Comparison of ENCODE assay signal across 1 cellular context in the genomic region with DNA sequence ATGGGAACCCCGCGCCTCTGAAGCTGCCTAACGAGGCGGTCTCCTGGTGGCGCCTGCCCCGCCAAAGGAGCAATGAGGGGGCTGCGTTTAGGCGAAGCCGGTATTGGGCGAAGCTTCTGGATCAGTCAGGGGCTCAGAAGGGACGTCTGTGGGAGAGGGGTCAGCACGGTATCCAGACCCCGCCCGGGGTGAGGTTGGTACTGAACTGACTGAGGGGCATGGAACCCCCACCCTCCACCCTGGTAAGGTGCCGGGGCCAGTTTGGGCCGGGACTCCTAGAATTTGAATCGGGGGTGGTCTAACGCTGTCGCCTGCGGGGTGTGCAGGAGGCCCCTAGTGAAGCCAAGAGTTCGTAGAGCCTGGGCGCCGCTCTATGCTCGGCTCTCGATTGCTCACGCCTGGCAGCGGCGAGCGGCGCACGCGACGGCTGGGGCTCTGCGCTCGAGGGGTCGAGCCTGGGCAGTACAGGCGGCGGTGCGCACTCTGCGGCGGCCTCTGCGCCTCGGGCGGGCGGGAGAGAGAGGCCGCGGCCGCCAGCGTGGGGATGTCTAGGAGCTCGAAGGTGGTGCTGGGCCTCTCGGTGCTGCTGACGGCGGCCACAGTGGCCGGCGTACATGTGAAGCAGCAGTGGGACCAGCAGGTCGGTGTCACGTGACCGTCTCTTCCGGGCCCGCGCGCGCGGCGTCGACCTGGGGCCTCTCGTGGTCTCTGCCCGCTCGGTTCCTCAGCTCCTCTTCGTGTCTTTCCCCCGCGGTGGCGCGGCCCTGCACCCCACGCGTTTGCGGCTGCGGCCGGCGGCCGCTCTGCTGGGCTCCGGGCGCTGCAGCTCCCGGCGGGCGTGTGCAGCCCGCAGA.
A peak's percentile ranks its signal among the peaks of the same experiment; 100 is the strongest.
TF ChIP-seq lines count a peak whose summit lies in the region.

A gene with protein sequence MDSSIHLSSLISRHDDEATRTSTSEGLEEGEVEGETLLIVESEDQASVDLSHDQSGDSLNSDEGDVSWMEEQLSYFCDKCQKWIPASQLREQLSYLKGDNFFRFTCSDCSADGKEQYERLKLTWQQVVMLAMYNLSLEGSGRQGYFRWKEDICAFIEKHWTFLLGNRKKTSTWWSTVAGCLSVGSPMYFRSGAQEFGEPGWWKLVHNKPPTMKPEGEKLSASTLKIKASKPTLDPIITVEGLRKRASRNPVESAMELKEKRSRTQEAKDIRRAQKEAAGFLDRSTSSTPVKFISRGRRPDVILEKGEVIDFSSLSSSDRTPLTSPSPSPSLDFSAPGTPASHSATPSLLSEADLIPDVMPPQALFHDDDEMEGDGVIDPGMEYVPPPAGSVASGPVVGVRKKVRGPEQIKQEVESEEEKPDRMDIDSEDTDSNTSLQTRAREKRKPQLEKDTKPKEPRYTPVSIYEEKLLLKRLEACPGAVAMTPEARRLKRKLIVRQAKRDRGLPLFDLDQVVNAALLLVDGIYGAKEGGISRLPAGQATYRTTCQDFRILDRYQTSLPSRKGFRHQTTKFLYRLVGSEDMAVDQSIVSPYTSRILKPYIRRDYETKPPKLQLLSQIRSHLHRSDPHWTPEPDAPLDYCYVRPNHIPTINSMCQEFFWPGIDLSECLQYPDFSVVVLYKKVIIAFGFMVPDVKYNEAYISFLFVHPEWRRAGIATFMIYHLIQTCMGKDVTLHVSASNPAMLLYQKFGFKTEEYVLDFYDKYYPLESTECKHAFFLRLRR (plus strand): TSS at position 452 of the 854 bp plus-strand sequence. CDS start 4,798 bp downstream, outside the sequence.
A gene with protein sequence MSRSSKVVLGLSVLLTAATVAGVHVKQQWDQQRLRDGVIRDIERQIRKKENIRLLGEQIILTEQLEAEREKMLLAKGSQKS (plus strand): TSS at position 452 of the 854 bp plus-strand sequence. CDS start 93 bp downstream, at position 545.

TF ChIP-seq in K562, 482 proteins besides CTCF, POLR2A, EP300 and RAD21 (continued from another document and continues in another):
- peak; percentile 24; the same call in 1 of the 2 replicates for TF ChIP-seq MBD2 (IDR thresholded peaks at IDR 0.05; ENCODE audit: borderline replicate concordance, low read depth)
- TF ChIP-seq ZNF146 (CRISPR knock-in tag; IDR thresholded peaks at IDR 0.05; ENCODE audit: unreplicated experiment) = no peak
- TF ChIP-seq SIN3A (IDR thresholded peaks at IDR 0.05; ENCODE audit: borderline replicate concordance in 2 of 2, control insufficient read depth in 1 of 2, low read depth in 2 of 2, low read length in 2 of 2) = 0 out of 4 replicates have a peak, but pooled peaks of 1 of the 2 experiments have one; percentile 29
- TF ChIP-seq, protein P1, sequence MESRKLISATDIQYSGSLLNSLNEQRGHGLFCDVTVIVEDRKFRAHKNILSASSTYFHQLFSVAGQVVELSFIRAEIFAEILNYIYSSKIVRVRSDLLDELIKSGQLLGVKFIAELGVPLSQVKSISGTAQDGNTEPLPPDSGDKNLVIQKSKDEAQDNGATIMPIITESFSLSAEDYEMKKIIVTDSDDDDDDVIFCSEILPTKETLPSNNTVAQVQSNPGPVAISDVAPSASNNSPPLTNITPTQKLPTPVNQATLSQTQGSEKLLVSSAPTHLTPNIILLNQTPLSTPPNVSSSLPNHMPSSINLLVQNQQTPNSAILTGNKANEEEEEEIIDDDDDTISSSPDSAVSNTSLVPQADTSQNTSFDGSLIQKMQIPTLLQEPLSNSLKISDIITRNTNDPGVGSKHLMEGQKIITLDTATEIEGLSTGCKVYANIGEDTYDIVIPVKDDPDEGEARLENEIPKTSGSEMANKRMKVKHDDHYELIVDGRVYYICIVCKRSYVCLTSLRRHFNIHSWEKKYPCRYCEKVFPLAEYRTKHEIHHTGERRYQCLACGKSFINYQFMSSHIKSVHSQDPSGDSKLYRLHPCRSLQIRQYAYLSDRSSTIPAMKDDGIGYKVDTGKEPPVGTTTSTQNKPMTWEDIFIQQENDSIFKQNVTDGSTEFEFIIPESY (CRISPR knock-in tag; IDR thresholded peaks at IDR 0.05) = no peak; the same call in 1 of the 2 replicates
- no peak for TF ChIP-seq KDM5B (IDR thresholded peaks at IDR 0.05; ENCODE audit: insufficient replicate concordance, low read depth, low read length)
- no peak for TF ChIP-seq MEF2D (tag; conservative IDR thresholded peaks at IDR 0.05; ENCODE audit: low read depth)
- TF ChIP-seq, protein P2, sequence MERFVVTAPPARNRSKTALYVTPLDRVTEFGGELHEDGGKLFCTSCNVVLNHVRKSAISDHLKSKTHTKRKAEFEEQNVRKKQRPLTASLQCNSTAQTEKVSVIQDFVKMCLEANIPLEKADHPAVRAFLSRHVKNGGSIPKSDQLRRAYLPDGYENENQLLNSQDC (CRISPR knock-in tag; IDR thresholded peaks at IDR 0.05) = no peak
- TF ChIP-seq, protein P3, sequence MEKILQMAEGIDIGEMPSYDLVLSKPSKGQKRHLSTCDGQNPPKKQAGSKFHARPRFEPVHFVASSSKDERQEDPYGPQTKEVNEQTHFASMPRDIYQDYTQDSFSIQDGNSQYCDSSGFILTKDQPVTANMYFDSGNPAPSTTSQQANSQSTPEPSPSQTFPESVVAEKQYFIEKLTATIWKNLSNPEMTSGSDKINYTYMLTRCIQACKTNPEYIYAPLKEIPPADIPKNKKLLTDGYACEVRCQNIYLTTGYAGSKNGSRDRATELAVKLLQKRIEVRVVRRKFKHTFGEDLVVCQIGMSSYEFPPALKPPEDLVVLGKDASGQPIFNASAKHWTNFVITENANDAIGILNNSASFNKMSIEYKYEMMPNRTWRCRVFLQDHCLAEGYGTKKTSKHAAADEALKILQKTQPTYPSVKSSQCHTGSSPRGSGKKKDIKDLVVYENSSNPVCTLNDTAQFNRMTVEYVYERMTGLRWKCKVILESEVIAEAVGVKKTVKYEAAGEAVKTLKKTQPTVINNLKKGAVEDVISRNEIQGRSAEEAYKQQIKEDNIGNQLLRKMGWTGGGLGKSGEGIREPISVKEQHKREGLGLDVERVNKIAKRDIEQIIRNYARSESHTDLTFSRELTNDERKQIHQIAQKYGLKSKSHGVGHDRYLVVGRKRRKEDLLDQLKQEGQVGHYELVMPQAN (IDR thresholded peaks at IDR 0.05; ENCODE audit: borderline replicate concordance) = no peak; the same call in 1 of the 2 replicates
- TF ChIP-seq ZNF253 (CRISPR knock-in tag; conservative IDR thresholded peaks at IDR 0.05) = no peak
- no peak for TF ChIP-seq NFXL1 (CRISPR knock-in tag; IDR thresholded peaks at IDR 0.05)
- no peak for TF ChIP-seq XRCC3 (IDR thresholded peaks at IDR 0.05)
- TF ChIP-seq, protein P4, sequence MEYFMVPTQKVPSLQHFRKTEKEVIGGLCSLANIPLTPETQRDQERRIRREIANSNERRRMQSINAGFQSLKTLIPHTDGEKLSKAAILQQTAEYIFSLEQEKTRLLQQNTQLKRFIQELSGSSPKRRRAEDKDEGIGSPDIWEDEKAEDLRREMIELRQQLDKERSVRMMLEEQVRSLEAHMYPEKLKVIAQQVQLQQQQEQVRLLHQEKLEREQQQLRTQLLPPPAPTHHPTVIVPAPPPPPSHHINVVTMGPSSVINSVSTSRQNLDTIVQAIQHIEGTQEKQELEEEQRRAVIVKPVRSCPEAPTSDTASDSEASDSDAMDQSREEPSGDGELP (CRISPR knock-in tag; IDR thresholded peaks at IDR 0.05; ENCODE audit: borderline replicate concordance) = peak; percentile 78
- no peak; the same call in 1 of the 2 replicates for TF ChIP-seq ZBTB1 (CRISPR knock-in tag; IDR thresholded peaks at IDR 0.05; ENCODE audit: borderline replicate concordance, low read depth)
- no peak for TF ChIP-seq MCM5 (IDR thresholded peaks at IDR 0.05; ENCODE audit: low read depth)
- TF ChIP-seq RBM14 (IDR thresholded peaks at IDR 0.05; ENCODE audit: borderline replicate concordance, insufficient read depth, low read depth, low read length) = no peak
- TF ChIP-seq KHSRP (IDR thresholded peaks at IDR 0.05) = no peak
- TF ChIP-seq, protein P5, sequence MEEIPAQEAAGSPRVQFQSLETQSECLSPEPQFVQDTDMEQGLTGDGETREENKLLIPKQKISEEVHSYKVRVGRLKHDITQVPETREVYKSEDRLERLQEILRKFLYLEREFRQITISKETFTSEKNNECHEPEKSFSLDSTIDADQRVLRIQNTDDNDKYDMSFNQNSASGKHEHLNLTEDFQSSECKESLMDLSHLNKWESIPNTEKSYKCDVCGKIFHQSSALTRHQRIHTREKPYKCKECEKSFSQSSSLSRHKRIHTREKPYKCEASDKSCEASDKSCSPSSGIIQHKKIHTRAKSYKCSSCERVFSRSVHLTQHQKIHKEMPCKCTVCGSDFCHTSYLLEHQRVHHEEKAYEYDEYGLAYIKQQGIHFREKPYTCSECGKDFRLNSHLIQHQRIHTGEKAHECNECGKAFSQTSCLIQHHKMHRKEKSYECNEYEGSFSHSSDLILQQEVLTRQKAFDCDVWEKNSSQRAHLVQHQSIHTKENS (CRISPR knock-in tag; IDR thresholded peaks at IDR 0.05) = no peak
- TF ChIP-seq SMAD1 (IDR thresholded peaks at IDR 0.05; ENCODE audit: low read depth, low read length, partially characterized antibody) = peak; percentile 40
- no peak for TF ChIP-seq PHB (CRISPR knock-in tag; IDR thresholded peaks at IDR 0.05)
- TF ChIP-seq TEAD2 (tag; IDR thresholded peaks at IDR 0.05) = no peak
- TF ChIP-seq, protein P6, sequence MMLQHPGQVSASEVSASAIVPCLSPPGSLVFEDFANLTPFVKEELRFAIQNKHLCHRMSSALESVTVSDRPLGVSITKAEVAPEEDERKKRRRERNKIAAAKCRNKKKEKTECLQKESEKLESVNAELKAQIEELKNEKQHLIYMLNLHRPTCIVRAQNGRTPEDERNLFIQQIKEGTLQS (IDR thresholded peaks at IDR 0.05) = no peak
- TF ChIP-seq, protein P6 (CRISPR knock-in tag; conservative IDR thresholded peaks at IDR 0.05) = no peak
- TF ChIP-seq, protein P7, sequence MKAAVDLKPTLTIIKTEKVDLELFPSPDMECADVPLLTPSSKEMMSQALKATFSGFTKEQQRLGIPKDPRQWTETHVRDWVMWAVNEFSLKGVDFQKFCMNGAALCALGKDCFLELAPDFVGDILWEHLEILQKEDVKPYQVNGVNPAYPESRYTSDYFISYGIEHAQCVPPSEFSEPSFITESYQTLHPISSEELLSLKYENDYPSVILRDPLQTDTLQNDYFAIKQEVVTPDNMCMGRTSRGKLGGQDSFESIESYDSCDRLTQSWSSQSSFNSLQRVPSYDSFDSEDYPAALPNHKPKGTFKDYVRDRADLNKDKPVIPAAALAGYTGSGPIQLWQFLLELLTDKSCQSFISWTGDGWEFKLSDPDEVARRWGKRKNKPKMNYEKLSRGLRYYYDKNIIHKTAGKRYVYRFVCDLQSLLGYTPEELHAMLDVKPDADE (conservative IDR thresholded peaks at IDR 0.05; ENCODE audit: control insufficient read depth, low read depth, low read length) = peak; percentile 85
- TF ChIP-seq, protein P8, sequence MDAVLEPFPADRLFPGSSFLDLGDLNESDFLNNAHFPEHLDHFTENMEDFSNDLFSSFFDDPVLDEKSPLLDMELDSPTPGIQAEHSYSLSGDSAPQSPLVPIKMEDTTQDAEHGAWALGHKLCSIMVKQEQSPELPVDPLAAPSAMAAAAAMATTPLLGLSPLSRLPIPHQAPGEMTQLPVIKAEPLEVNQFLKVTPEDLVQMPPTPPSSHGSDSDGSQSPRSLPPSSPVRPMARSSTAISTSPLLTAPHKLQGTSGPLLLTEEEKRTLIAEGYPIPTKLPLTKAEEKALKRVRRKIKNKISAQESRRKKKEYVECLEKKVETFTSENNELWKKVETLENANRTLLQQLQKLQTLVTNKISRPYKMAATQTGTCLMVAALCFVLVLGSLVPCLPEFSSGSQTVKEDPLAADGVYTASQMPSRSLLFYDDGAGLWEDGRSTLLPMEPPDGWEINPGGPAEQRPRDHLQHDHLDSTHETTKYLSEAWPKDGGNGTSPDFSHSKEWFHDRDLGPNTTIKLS (IDR thresholded peaks at IDR 0.05; ENCODE audit: borderline replicate concordance, low read depth) = peak; percentile 53; the same call in 1 of the 2 replicates
- TF ChIP-seq, protein P9, sequence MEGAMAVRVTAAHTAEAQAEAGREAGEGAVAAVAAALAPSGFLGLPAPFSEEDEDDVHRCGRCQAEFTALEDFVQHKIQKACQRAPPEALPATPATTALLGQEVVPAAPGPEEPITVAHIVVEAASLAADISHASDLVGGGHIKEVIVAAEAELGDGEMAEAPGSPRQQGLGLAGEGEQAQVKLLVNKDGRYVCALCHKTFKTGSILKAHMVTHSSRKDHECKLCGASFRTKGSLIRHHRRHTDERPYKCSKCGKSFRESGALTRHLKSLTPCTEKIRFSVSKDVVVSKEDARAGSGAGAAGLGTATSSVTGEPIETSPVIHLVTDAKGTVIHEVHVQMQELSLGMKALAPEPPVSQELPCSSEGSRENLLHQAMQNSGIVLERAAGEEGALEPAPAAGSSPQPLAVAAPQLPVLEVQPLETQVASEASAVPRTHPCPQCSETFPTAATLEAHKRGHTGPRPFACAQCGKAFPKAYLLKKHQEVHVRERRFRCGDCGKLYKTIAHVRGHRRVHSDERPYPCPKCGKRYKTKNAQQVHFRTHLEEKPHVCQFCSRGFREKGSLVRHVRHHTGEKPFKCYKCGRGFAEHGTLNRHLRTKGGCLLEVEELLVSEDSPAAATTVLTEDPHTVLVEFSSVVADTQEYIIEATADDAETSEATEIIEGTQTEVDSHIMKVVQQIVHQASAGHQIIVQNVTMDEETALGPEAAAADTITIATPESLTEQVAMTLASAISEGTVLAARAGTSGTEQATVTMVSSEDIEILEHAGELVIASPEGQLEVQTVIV (CRISPR knock-in tag; IDR thresholded peaks at IDR 0.05; ENCODE audit: borderline replicate concordance) = no peak
- TF ChIP-seq HDAC6 (IDR thresholded peaks at IDR 0.05; ENCODE audit: low read depth, low read length) = no peak
- TF ChIP-seq RBFOX2 (IDR thresholded peaks at IDR 0.05; ENCODE audit: low read depth, low read length) = peak; percentile 89
- TF ChIP-seq, protein P10, sequence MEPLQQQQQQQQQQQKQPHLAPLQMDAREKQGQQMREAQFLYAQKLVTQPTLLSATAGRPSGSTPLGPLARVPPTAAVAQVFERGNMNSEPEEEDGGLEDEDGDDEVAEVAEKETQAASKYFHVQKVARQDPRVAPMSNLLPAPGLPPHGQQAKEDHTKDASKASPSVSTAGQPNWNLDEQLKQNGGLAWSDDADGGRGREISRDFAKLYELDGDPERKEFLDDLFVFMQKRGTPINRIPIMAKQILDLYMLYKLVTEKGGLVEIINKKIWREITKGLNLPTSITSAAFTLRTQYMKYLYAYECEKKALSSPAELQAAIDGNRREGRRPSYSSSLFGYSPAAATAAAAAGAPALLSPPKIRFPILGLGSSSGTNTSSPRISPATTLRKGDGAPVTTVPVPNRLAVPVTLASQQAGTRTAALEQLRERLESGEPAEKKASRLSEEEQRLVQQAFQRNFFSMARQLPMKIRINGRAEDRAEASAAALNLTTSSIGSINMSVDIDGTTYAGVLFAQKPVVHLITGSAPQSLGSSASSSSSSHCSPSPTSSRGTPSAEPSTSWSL (CRISPR knock-in tag; IDR thresholded peaks at IDR 0.05; ENCODE audit: borderline replicate concordance) = no peak
- no peak for TF ChIP-seq OTX1 (CRISPR knock-in tag; IDR thresholded peaks at IDR 0.05)
- TF ChIP-seq MTA2 (IDR thresholded peaks at IDR 0.05; ENCODE audit: low read depth) = no peak
- TF ChIP-seq EWSR1 (IDR thresholded peaks at IDR 0.05; ENCODE audit: borderline replicate concordance, low read depth, partially characterized antibody) = no peak
- 0 out of 2 replicates have a peak, but pooled peaks have one; percentile 44 for TF ChIP-seq ETV5 (CRISPR knock-in tag; IDR thresholded peaks at IDR 0.05; ENCODE audit: low read depth)
- TF ChIP-seq TGIF2 (CRISPR knock-in tag; IDR thresholded peaks at IDR 0.05) = no peak
- TF ChIP-seq CSDE1 (IDR thresholded peaks at IDR 0.05) = no peak
- TF ChIP-seq YBX1 (IDR thresholded peaks at IDR 0.05) = no peak
